18 cellular contexts compared by ENCODE assay signal in genomic region chr10:60093317-60093716, GRCh38.
DNase-seq lines count a peak whose midpoint lies in the region; ATAC-seq lines count a peak whose summit lies in the region.
"Had no signal": no experiment of that assay in that cellular context is flagged by ENCODE, and none has a peak within 500 bp of the region (broad histone marks: within the 10 kb centered on the region; RNA-seq: fewer than 3 reads in every experiment).

No MANE protein-coding gene starts in this region.

- ATAC-seq in GM18858 (IDR thresholded peaks at IDR 0.05; ENCODE audit: unreplicated experiment), result peak; percentile 68
- peak; percentile 72 for ATAC-seq in GM21576 (IDR thresholded peaks at IDR 0.05; ENCODE audit: unreplicated experiment)
- peak; percentile 53 for ATAC-seq in HG03378 (IDR thresholded peaks at IDR 0.05; ENCODE audit: unreplicated experiment)
- no peak for ATAC-seq in Right ventricle myocardium inferior
- no peak for ATAC-seq in left lobe of liver
- ATAC-seq: esophagus mucosa, right cardiac atrium had no signal

- intact Hi-C loops in Right ventricle myocardium inferior (cut with DNase I), result no loop called here

- peak; percentile 14 for DNase-seq in globus pallidus (ENCODE audit: low spot score)
- no peak for DNase-seq in Right ventricle myocardium inferior (ENCODE audit: missing footprints)
- DNase-seq in left lobe of liver (ENCODE audit: low spot score), result no peak
- no peak for DNase-seq in activated CD4-positive, alpha-beta T cell treated with anti-CD3 and anti-CD28 coated beads, Interleukin-2, amount 50 U/mL, for 48 hours
- no peak for DNase-seq in DMS53 (lab: John Stamatoyannopoulos, UW)
- DNase-seq: activated CD4-positive, alpha-beta T cell treated with anti-CD3 and anti-CD28 coated beads, Interleukin-2, amount 10 ng/mL, durations not matched to agents 24 days and 14 days; activated naive CD4-positive, alpha-beta T cell treated with anti-CD3 and anti-CD28 coated beads, Interleukin-2, amount 50 U/mL, for 16 hours; glutamatergic neuron; immature natural killer cell; Karpas-422; NCI-H345; right cardiac atrium; stimulated activated CD4-positive, alpha-beta T cell treated with anti-CD3 and anti-CD28 coated beads, Interleukin-1b, Interleukin-23, amount 100 ng/mL, for 48 hours; T1000 had no signal

Comparison
In these comparisons a context has a peak if more than half of its experiments do, and no peak if none do; other contexts are left out.
1. ATAC-seq: peak in GM18858 (single experiment), GM21576 (single experiment) and HG03378 (single experiment); none in Right ventricle myocardium inferior (single experiment) and left lobe of liver (single experiment).